Comparison of ENCODE assay signal across 30 cellular contexts in genomic region chr7:151138541-151138910, GRCh38. TPM values are rescaled to one million over a fixed set of nuclear protein-coding genes. Genes with fewer than 3 reads are reported as not detected.
DNase-seq lines count a peak whose midpoint lies in the region; ATAC-seq, FAIRE-seq and TF ChIP-seq lines count a peak whose summit lies in the region.
"Had no signal": no experiment of that assay in that cellular context is flagged by ENCODE, and none has a peak within 500 bp of the region (broad histone marks: within the 10 kb centered on the region; RNA-seq: fewer than 3 reads in every experiment).

No MANE protein-coding gene starts in this region.

- H3K9me3 ChIP-seq in right lobe of liver (no peaks in the 10 kb centered on the region), HepG2 (ENCODE audit: low read length) (no peaks in the 10 kb centered on the region), MM.1S (replicated peaks; ENCODE audit: insufficient read depth, low read length) (no peaks in the 10 kb centered on the region)
- H3K9me3 ChIP-seq: Peyer's patch had no signal

- H3K4me3 ChIP-seq in right lobe of liver, result no peak overlapping the region
- no peak overlapping the region for H3K4me3 ChIP-seq in HepG2 (replicated peaks in 1 of 3; ENCODE audit: insufficient read depth in 1 of 3, low read depth in 2 of 3, low read length in 3 of 3)
- no peak overlapping the region for H3K4me3 ChIP-seq in mesendoderm (ENCODE audit: low read length)
- no peak overlapping the region for H3K4me3 ChIP-seq in MM.1S (ENCODE audit: low read length)
- H3K4me3 ChIP-seq: GM12878, hepatocyte, Peyer's patch, SK-N-MC had no signal

- peak overlapping the region in 3 of 5 experiments; percentile 3 to 86 (median 15) for H3K27ac Mint-ChIP-seq in brain
- H3K27ac Mint-ChIP-seq: activated CD4-positive, alpha-beta memory T cell treated with anti-CD3 and anti-CD28 coated beads, Interleukin-2, amount 10 ng/mL, durations not matched to agents 7 days and 5 days; activated naive CD8-positive, alpha-beta T cell treated with anti-CD3 and anti-CD28 coated beads, Interleukin-2, amount 10 ng/mL, durations not matched to agents 7 days and 5 days; CD4-positive, CD25-positive, alpha-beta regulatory T cell had no signal

- no peak overlapping the region for H3K23ac ChIP-seq in mesendoderm (ENCODE audit: low read length)

- peaks cover 0 to 29% (median 7%) of the 10 kb centered on the region in 4 donors for H3K36me3 ChIP-seq in right lobe of liver
- peaks cover 22 to 60% of the 10 kb centered on the region in 2 experiments for H3K36me3 ChIP-seq in HepG2 (replicated peaks in 1 of 2; ENCODE audit: control insufficient read depth in 1 of 2, insufficient read depth in 2 of 2, low read length in 2 of 2)
- H3K36me3 ChIP-seq in mesendoderm (ENCODE audit: control insufficient read depth, insufficient read depth, low read length), result peaks cover 1% of the 10 kb centered on the region
- H3K36me3 ChIP-seq in MM.1S (replicated peaks; ENCODE audit: insufficient read depth, low read length), result no peaks in the 10 kb centered on the region

- no peaks in the 10 kb centered on the region for H4K20me1 ChIP-seq in HepG2 (ENCODE audit: insufficient read depth, low read length)
- H4K20me1 ChIP-seq in MM.1S (ENCODE audit: insufficient read depth, low read length), result no peaks in the 10 kb centered on the region

- no peak overlapping the region for H3K9ac ChIP-seq in HepG2 (ENCODE audit: insufficient read depth, low read depth, low read length)
- H3K9ac ChIP-seq in mesendoderm (ENCODE audit: low read length), result no peak overlapping the region
- no peak overlapping the region for H3K9ac ChIP-seq in MM.1S (ENCODE audit: low read length)

- H2BK120ac ChIP-seq in mesendoderm (ENCODE audit: low read depth, low read length), result no peak overlapping the region

- no peaks in the 10 kb centered on the region for H3K4me1 ChIP-seq in right lobe of liver
- H3K4me1 ChIP-seq in HepG2 (ENCODE audit: insufficient read depth, low read length), result no peaks in the 10 kb centered on the region
- peaks cover 17% of the 10 kb centered on the region for H3K4me1 ChIP-seq in mesendoderm (ENCODE audit: control insufficient read depth, low read depth, low read length)
- H3K4me1 ChIP-seq in MM.1S (ENCODE audit: low read length), result no peaks in the 10 kb centered on the region
- H3K4me1 ChIP-seq: Peyer's patch had no signal

- TF ChIP-seq EP300 in HepG2 (IDR thresholded peaks at IDR 0.05; ENCODE audit: low read depth in 2 of 2, low read length in 2 of 2) (no peak), HepG2 (CRISPR knock-in tag; IDR thresholded peaks at IDR 0.05; ENCODE audit: borderline replicate concordance) (no peak)

- DNase-seq in right lobe of liver, result peak in 2 of 3 donors; percentile 36 to 39
- no peak for DNase-seq in HepG2 (ENCODE audit: low spot score)
- peak; percentile 61 for DNase-seq in mesendoderm
- DNase-seq in MM.1S, result no peak
- no peak for DNase-seq in caudate nucleus (lab: John Stamatoyannopoulos, UW)
- DNase-seq: activated CD4-positive, alpha-beta memory T cell treated with anti-CD3 and anti-CD28 coated beads, Interleukin-2, amount 10 ng/mL, durations not matched to agents 7 days and 5 days; activated CD4-positive, CD25-positive, alpha-beta regulatory T cell; activated naive CD8-positive, alpha-beta T cell treated with anti-CD3 and anti-CD28 coated beads, Interleukin-2, amount 10 ng/mL, durations not matched to agents 7 days and 5 days; CD4-positive, CD25-positive, alpha-beta regulatory T cell; foreskin fibroblast; IMR-90; kidney glomerular epithelial cell; NCI-H1417; NCI-H2107; NCI-H510A; NK-92 treated with Interleukin-12 subunit alpha and Interleukin-12 subunit beta, amount 100 ng/mL, for 24 hours; small intestine; stimulated activated naive CD4-positive, alpha-beta T cell; T-helper 9 cell had no signal

- WGBS in right lobe of liver (ENCODE audit: insufficient coverage, low coverage, low lambda C conversion rate, missing lambda C conversion rate), result 91% methylated on average over 5 of the region's 18 CpGs
- WGBS in HepG2 (ENCODE audit: low lambda C conversion rate), result 92% methylated on average over 8 of the region's 18 CpGs
- WGBS in mesendoderm (ENCODE audit: extremely low coverage, insufficient coverage, low lambda C conversion rate), result no CpG with 5 or more reads among the region's 18 CpGs

- H3K4me1 Mint-ChIP-seq in brain, result peaks cover 68% of the 10 kb centered on the region
- H3K4me1 Mint-ChIP-seq: activated CD4-positive, alpha-beta memory T cell treated with anti-CD3 and anti-CD28 coated beads, Interleukin-2, amount 10 ng/mL, durations not matched to agents 7 days and 5 days; activated naive CD8-positive, alpha-beta T cell treated with anti-CD3 and anti-CD28 coated beads, Interleukin-2, amount 10 ng/mL, durations not matched to agents 7 days and 5 days; CD4-positive, CD25-positive, alpha-beta regulatory T cell; naive thymus-derived CD8-positive, alpha-beta T cell had no signal

- no peak overlapping the region for H3K4me3 Mint-ChIP-seq in brain
- H3K4me3 Mint-ChIP-seq: activated CD4-positive, alpha-beta memory T cell treated with anti-CD3 and anti-CD28 coated beads, Interleukin-2, amount 10 ng/mL, durations not matched to agents 7 days and 5 days; activated naive CD8-positive, alpha-beta T cell treated with anti-CD3 and anti-CD28 coated beads, Interleukin-2, amount 10 ng/mL, durations not matched to agents 7 days and 5 days; naive thymus-derived CD8-positive, alpha-beta T cell had no signal

- POLR2A ChIA-PET in HepG2 (lab: Yijun Ruan, JAX), result no interaction called here

- peaks cover 57% of the 10 kb centered on the region for H3K36me3 Mint-ChIP-seq in brain
- H3K36me3 Mint-ChIP-seq: activated naive CD8-positive, alpha-beta T cell treated with anti-CD3 and anti-CD28 coated beads, Interleukin-2, amount 10 ng/mL, durations not matched to agents 7 days and 5 days had no signal

- H3K9me3 Mint-ChIP-seq in brain, result peaks cover 0 to 2% (median 0%) of the 10 kb centered on the region in 5 experiments
- H3K9me3 Mint-ChIP-seq: activated CD4-positive, alpha-beta memory T cell treated with anti-CD3 and anti-CD28 coated beads, Interleukin-2, amount 10 ng/mL, durations not matched to agents 7 days and 5 days; activated naive CD8-positive, alpha-beta T cell treated with anti-CD3 and anti-CD28 coated beads, Interleukin-2, amount 10 ng/mL, durations not matched to agents 7 days and 5 days; CD4-positive, CD25-positive, alpha-beta regulatory T cell; naive thymus-derived CD8-positive, alpha-beta T cell had no signal

- H3K56ac ChIP-seq in mesendoderm (ENCODE audit: low read length), result no peak overlapping the region

- H4K5ac ChIP-seq in mesendoderm (ENCODE audit: low read length), result no peak overlapping the region

- no peak overlapping the region for H3K18ac ChIP-seq in mesendoderm (ENCODE audit: low read length)

- no peak overlapping the region for H2AK5ac ChIP-seq in mesendoderm (ENCODE audit: low read length)

- BruUV-seq in HepG2 (replicated peaks; lab: Mats Ljungman, UMichigan), result no TSS peak

- H3F3A ChIP-seq in MM.1S (ENCODE audit: insufficient read depth, low read length), result no peaks in the 10 kb centered on the region

- ATAC-seq in right lobe of liver (no peak), HepG2 (no peak), GM21390 (IDR thresholded peaks at IDR 0.05; ENCODE audit: unreplicated experiment) (no peak), GM21737 (IDR thresholded peaks at IDR 0.05; ENCODE audit: unreplicated experiment) (no peak)
- ATAC-seq: GM12878; naive thymus-derived CD8-positive, alpha-beta T cell had no signal

- in situ Hi-C loops in HepG2 (cut with HindIII; ENCODE audit: extremely low pct_ligation_motif_present, low pct_unique_long_range_greater_than_20kb), result no loop called here

- no peak for TF ChIP-seq POLR2A in right lobe of liver (IDR thresholded peaks at IDR 0.05)
- TF ChIP-seq POLR2A in HepG2 (IDR thresholded peaks at IDR 0.05; ENCODE audit: insufficient read depth in 1 of 2, low read depth in 2 of 2, low read length in 2 of 2), result no peak

- H2BK15ac ChIP-seq in mesendoderm (replicated peaks; ENCODE audit: low read depth), result no peak overlapping the region

- no peak for TF ChIP-seq RAD21 in HepG2 (CRISPR knock-in tag; IDR thresholded peaks at IDR 0.05)

- H3K9me2 ChIP-seq in MM.1S (replicated peaks; ENCODE audit: insufficient read depth, low read length), result no peaks in the 10 kb centered on the region

- no peak for TF ChIP-seq CTCF in right lobe of liver (IDR thresholded peaks at IDR 0.05)
- TF ChIP-seq CTCF in HepG2 (CRISPR knock-in tag; IDR thresholded peaks at IDR 0.05), result no peak
- no peak for TF ChIP-seq CTCF in brain (conservative IDR thresholded peaks at IDR 0.05)
- no peak for TF ChIP-seq CTCF in MM.1S (IDR thresholded peaks at IDR 0.05; ENCODE audit: low read length)

- H3K79me1 ChIP-seq in mesendoderm (ENCODE audit: low read length), result no peaks in the 10 kb centered on the region

- no peak overlapping the region for H4K8ac ChIP-seq in mesendoderm (ENCODE audit: low read depth, low read length)

- CTCF ChIA-PET in HepG2 (lab: Yijun Ruan, JAX; ENCODE audit: low intra/inter-chr PET ratio, low total read pairs), result no interaction called here

- H3K4ac ChIP-seq in mesendoderm (ENCODE audit: low read depth, low read length), result no peak overlapping the region

- H3K4me2 ChIP-seq in HepG2 (ENCODE audit: low read depth, low read length) (no peak overlapping the region), mesendoderm (ENCODE audit: low read length) (no peak overlapping the region), MM.1S (ENCODE audit: low read depth, low read length) (no peak overlapping the region)
- H3K4me2 ChIP-seq: hepatocyte had no signal

- FAIRE-seq in HepG2 (lab: Jason Lieb, UNC), result no peak
- FAIRE-seq: GM12878, small intestine had no signal

- peaks cover 10% of the 10 kb centered on the region for H3K27me3 Mint-ChIP-seq in brain
- H3K27me3 Mint-ChIP-seq: activated CD4-positive, alpha-beta memory T cell treated with anti-CD3 and anti-CD28 coated beads, Interleukin-2, amount 10 ng/mL, durations not matched to agents 7 days and 5 days; activated naive CD8-positive, alpha-beta T cell treated with anti-CD3 and anti-CD28 coated beads, Interleukin-2, amount 10 ng/mL, durations not matched to agents 7 days and 5 days; CD4-positive, CD25-positive, alpha-beta regulatory T cell had no signal

- H2AFZ ChIP-seq in HepG2 (ENCODE audit: low read length) (no peak overlapping the region), MM.1S (ENCODE audit: low read length) (no peak overlapping the region)
- H2AFZ ChIP-seq: hepatocyte had no signal

- intact Hi-C loops in right lobe of liver (cut with DNase I) (no loop called here), HepG2 (cut with micrococcal nuclease; ENCODE audit: unreplicated experiment) (loop anchor here (10.0 kb wide), 1 partner anchor 166 kb away; no protein-coding TSS in a partner anchor)

- H2BK5ac ChIP-seq in mesendoderm (ENCODE audit: low read length), result no peak overlapping the region

- H3K79me2 ChIP-seq in HepG2 (ENCODE audit: insufficient read depth, low read length), result no peaks in the 10 kb centered on the region
- no peaks in the 10 kb centered on the region for H3K79me2 ChIP-seq in mesendoderm (ENCODE audit: control insufficient read depth, insufficient read depth, low read length)
- H3K79me2 ChIP-seq in MM.1S (ENCODE audit: low read length), result no peaks in the 10 kb centered on the region
- H3K79me2 ChIP-seq: hepatocyte had no signal

- H3K27me3 ChIP-seq in right lobe of liver, result no peaks in the 10 kb centered on the region
- H3K27me3 ChIP-seq in HepG2 (ENCODE audit: control insufficient read depth in 1 of 2, insufficient read depth in 2 of 2, low read length in 2 of 2), result no peaks in the 10 kb centered on the region
- no peaks in the 10 kb centered on the region for H3K27me3 ChIP-seq in mesendoderm (ENCODE audit: insufficient read depth, low read length, poor library complexity)
- H3K27me3 ChIP-seq in MM.1S (replicated peaks; ENCODE audit: insufficient read depth, low read length), result no peaks in the 10 kb centered on the region
- H3K27me3 ChIP-seq: hepatocyte, Peyer's patch had no signal

- no peak overlapping the region for H3K27ac ChIP-seq in right lobe of liver
- no peak overlapping the region for H3K27ac ChIP-seq in HepG2 (ENCODE audit: extremely low read length, insufficient read depth, low read length)
- H3K27ac ChIP-seq in mesendoderm (ENCODE audit: low read depth, low read length), result no peak overlapping the region
- H3K27ac ChIP-seq in MM.1S (ENCODE audit: low read length), result no peak overlapping the region
- no peak overlapping the region for H3K27ac ChIP-seq in caudate nucleus (ENCODE audit: low read depth, low read length)
- H3K27ac ChIP-seq: hepatocyte, Peyer's patch, SK-N-MC had no signal

RNA-seq across cellular contexts. Expression of gene GBX1, which starts 29.0 kb away (rescaled TPM):
- total RNA-seq in right lobe of liver (not detected), HepG2 (2016; rRNA removed; fragmentation: Illumina TruSeq; extraction: Trizol) (not detected in 2 replicates)
- not detected in 2 replicates for total RNA-seq in HepG2 (2016; cell fraction: cytosol; rRNA removed; fragmentation: Illumina TruSeq; extraction: Trizol; ENCODE audit: low read depth)
- not detected in 2 replicates for total RNA-seq in HepG2 (2016; cell fraction: insoluble cytoplasmic fraction; rRNA removed; fragmentation: Illumina TruSeq; extraction: Trizol)
- total RNA-seq in HepG2 (2016; cell fraction: membrane; rRNA removed; fragmentation: Illumina TruSeq; extraction: Trizol), result not detected in 2 replicates
- total RNA-seq in HepG2 (2016; cell fraction: nucleus; rRNA removed; fragmentation: Illumina TruSeq; extraction: Trizol), result not detected in 2 replicates
- polyA plus RNA-seq in HepG2 (2011; rRNA removed) (not detected in 2 replicates), brain (ENCODE audit: insufficient read depth, low read depth, low replicate concordance) (not detected)
- not detected in 2 replicates for polyA plus RNA-seq in HepG2 (2011; cell fraction: cytosol; rRNA removed)
- not detected in 2 replicates for polyA plus RNA-seq in HepG2 (2011; cell fraction: nucleus; rRNA removed)
- polyA plus RNA-seq in HepG2 (2012), result not detected in 2 replicates
- polyA plus RNA-seq in HepG2 (2016; cell fraction: cytosol; fragmentation: Illumina TruSeq; extraction: Trizol; ENCODE audit: low read depth), result not detected in 2 replicates
- not detected in 2 replicates for polyA plus RNA-seq in HepG2 (2016; cell fraction: insoluble cytoplasmic fraction; fragmentation: Illumina TruSeq; extraction: Trizol; ENCODE audit: low read depth)
- not detected in 2 replicates for polyA plus RNA-seq in HepG2 (2016; cell fraction: membrane; fragmentation: Illumina TruSeq; extraction: Trizol; ENCODE audit: low read depth)
- polyA plus RNA-seq in HepG2 (2016; cell fraction: nucleus; fragmentation: Illumina TruSeq; extraction: Trizol; ENCODE audit: insufficient read depth, low read depth), result not detected in 2 replicates
- not detected in 2 replicates for polyA minus RNA-seq in HepG2 (2011; rRNA and poly(A)+ RNA removed; ENCODE audit: low replicate concordance)
- not detected in 2 replicates for polyA minus RNA-seq in HepG2 (2011; cell fraction: cytosol; rRNA and poly(A)+ RNA removed)
- polyA minus RNA-seq in HepG2 (2011; cell fraction: nucleus; rRNA and poly(A)+ RNA removed), result not detected in 2 replicates
- not detected for polyA plus RNA-seq in mesendoderm (2013, experiment 1 of 2)
- polyA plus RNA-seq in mesendoderm (2013, experiment 2 of 2), result not detected
- total RNA-seq: activated CD4-positive, alpha-beta memory T cell treated with anti-CD3 and anti-CD28 coated beads, Interleukin-2, amount 10 ng/mL, durations not matched to agents 7 days and 5 days; activated naive CD8-positive, alpha-beta T cell treated with anti-CD3 and anti-CD28 coated beads, Interleukin-2, amount 10 ng/mL, durations not matched to agents 7 days and 5 days; CD4-positive, CD25-positive, alpha-beta regulatory T cell; dermis microvascular lymphatic vessel endothelial cell; epithelial cell of proximal tubule; GM12878; hepatocyte; IMR-90; M059J; naive thymus-derived CD8-positive, alpha-beta T cell; Peyer's patch had no signal
- polyA plus RNA-seq: CD4-positive, CD25-positive, alpha-beta regulatory T cell; GM12878; hepatocyte; IMR-90; naive thymus-derived CD8-positive, alpha-beta T cell; small intestine had no signal

RNA-seq across cellular contexts. Expression of gene ASB10, which starts 48.5 kb away (rescaled TPM):
- total RNA-seq in right lobe of liver (not detected), HepG2 (2016; rRNA removed; fragmentation: Illumina TruSeq; extraction: Trizol) (not detected in 2 replicates)
- total RNA-seq in HepG2 (2016; cell fraction: cytosol; rRNA removed; fragmentation: Illumina TruSeq; extraction: Trizol; ENCODE audit: low read depth), result not detected in 2 replicates
- not detected in 2 replicates for total RNA-seq in HepG2 (2016; cell fraction: insoluble cytoplasmic fraction; rRNA removed; fragmentation: Illumina TruSeq; extraction: Trizol)
- total RNA-seq in HepG2 (2016; cell fraction: membrane; rRNA removed; fragmentation: Illumina TruSeq; extraction: Trizol), result not detected in 2 replicates
- not detected in 2 replicates for total RNA-seq in HepG2 (2016; cell fraction: nucleus; rRNA removed; fragmentation: Illumina TruSeq; extraction: Trizol)
- polyA plus RNA-seq in HepG2 (2011; rRNA removed) (not detected in 2 replicates), brain (ENCODE audit: insufficient read depth, low read depth, low replicate concordance) (not detected)
- polyA plus RNA-seq in HepG2 (2011; cell fraction: cytosol; rRNA removed), result not detected in 2 replicates
- not detected in 2 replicates for polyA plus RNA-seq in HepG2 (2011; cell fraction: nucleus; rRNA removed)
- polyA plus RNA-seq in HepG2 (2012), result not detected in 2 replicates
- not detected in 2 replicates for polyA plus RNA-seq in HepG2 (2016; cell fraction: cytosol; fragmentation: Illumina TruSeq; extraction: Trizol; ENCODE audit: low read depth)
- polyA plus RNA-seq in HepG2 (2016; cell fraction: insoluble cytoplasmic fraction; fragmentation: Illumina TruSeq; extraction: Trizol; ENCODE audit: low read depth), result not detected in 2 replicates
- not detected in 2 replicates for polyA plus RNA-seq in HepG2 (2016; cell fraction: membrane; fragmentation: Illumina TruSeq; extraction: Trizol; ENCODE audit: low read depth)
- polyA plus RNA-seq in HepG2 (2016; cell fraction: nucleus; fragmentation: Illumina TruSeq; extraction: Trizol; ENCODE audit: insufficient read depth, low read depth), result not detected in 2 replicates
- polyA minus RNA-seq in HepG2 (2011; rRNA and poly(A)+ RNA removed; ENCODE audit: low replicate concordance), result not detected in 2 replicates
- not detected in 2 replicates for polyA minus RNA-seq in HepG2 (2011; cell fraction: cytosol; rRNA and poly(A)+ RNA removed)
- polyA minus RNA-seq in HepG2 (2011; cell fraction: nucleus; rRNA and poly(A)+ RNA removed), result not detected in 2 replicates
- polyA plus RNA-seq in mesendoderm (2013, experiment 1 of 2), result not detected
- not detected for polyA plus RNA-seq in mesendoderm (2013, experiment 2 of 2)
- total RNA-seq: activated CD4-positive, alpha-beta memory T cell treated with anti-CD3 and anti-CD28 coated beads, Interleukin-2, amount 10 ng/mL, durations not matched to agents 7 days and 5 days; activated naive CD8-positive, alpha-beta T cell treated with anti-CD3 and anti-CD28 coated beads, Interleukin-2, amount 10 ng/mL, durations not matched to agents 7 days and 5 days; CD4-positive, CD25-positive, alpha-beta regulatory T cell; dermis microvascular lymphatic vessel endothelial cell; epithelial cell of proximal tubule; GM12878; hepatocyte; IMR-90; M059J; naive thymus-derived CD8-positive, alpha-beta T cell; Peyer's patch had no signal
- polyA plus RNA-seq: CD4-positive, CD25-positive, alpha-beta regulatory T cell; GM12878; hepatocyte; IMR-90; naive thymus-derived CD8-positive, alpha-beta T cell; small intestine had no signal

RNA-seq across cellular contexts. Expression of gene AGAP3, which starts 52.3 kb away (rescaled TPM):
- total RNA-seq in right lobe of liver, result 10 to 100 TPM; 36.3 to 44.3 (median 39.5) TPM
- total RNA-seq in HepG2 (2016; rRNA removed; fragmentation: Illumina TruSeq; extraction: Trizol), result 24.9 and 31.3 TPM in 2 replicates
- 26.6 and 28.2 TPM in 2 replicates for total RNA-seq in HepG2 (2016; cell fraction: cytosol; rRNA removed; fragmentation: Illumina TruSeq; extraction: Trizol; ENCODE audit: low read depth)
- 24.2 and 30.5 TPM in 2 replicates for total RNA-seq in HepG2 (2016; cell fraction: insoluble cytoplasmic fraction; rRNA removed; fragmentation: Illumina TruSeq; extraction: Trizol)
- 34.8 and 39.9 TPM in 2 replicates for total RNA-seq in HepG2 (2016; cell fraction: membrane; rRNA removed; fragmentation: Illumina TruSeq; extraction: Trizol)
- total RNA-seq in HepG2 (2016; cell fraction: nucleus; rRNA removed; fragmentation: Illumina TruSeq; extraction: Trizol), result 26.5 and 31.8 TPM in 2 replicates
- polyA plus RNA-seq in HepG2 (2011; rRNA removed), result 61.4 and 62.0 TPM in 2 replicates
- polyA plus RNA-seq in HepG2 (2011; cell fraction: cytosol; rRNA removed), result 54.9 and 70.5 TPM in 2 replicates
- 255 and 313 TPM in 2 replicates for polyA plus RNA-seq in HepG2 (2011; cell fraction: nucleus; rRNA removed)
- 46.4 and 66.8 TPM in 2 replicates for polyA plus RNA-seq in HepG2 (2012)
- polyA plus RNA-seq in HepG2 (2016; cell fraction: cytosol; fragmentation: Illumina TruSeq; extraction: Trizol; ENCODE audit: low read depth), result 23.3 and 25.2 TPM in 2 replicates
- 36.6 and 44.9 TPM in 2 replicates for polyA plus RNA-seq in HepG2 (2016; cell fraction: insoluble cytoplasmic fraction; fragmentation: Illumina TruSeq; extraction: Trizol; ENCODE audit: low read depth)
- 48.3 and 57.9 TPM in 2 replicates for polyA plus RNA-seq in HepG2 (2016; cell fraction: membrane; fragmentation: Illumina TruSeq; extraction: Trizol; ENCODE audit: low read depth)
- polyA plus RNA-seq in HepG2 (2016; cell fraction: nucleus; fragmentation: Illumina TruSeq; extraction: Trizol; ENCODE audit: insufficient read depth, low read depth), result 94.3 and 94.4 TPM in 2 replicates
- 70.7 and 91.8 TPM in 2 replicates for polyA minus RNA-seq in HepG2 (2011; rRNA and poly(A)+ RNA removed; ENCODE audit: low replicate concordance)
- polyA minus RNA-seq in HepG2 (2011; cell fraction: cytosol; rRNA and poly(A)+ RNA removed), result 43.3 and 46.7 TPM in 2 replicates
- 71.4 and 81.1 TPM in 2 replicates for polyA minus RNA-seq in HepG2 (2011; cell fraction: nucleus; rRNA and poly(A)+ RNA removed)
- polyA plus RNA-seq in brain (ENCODE audit: insufficient read depth, low read depth, low replicate concordance), result 221 TPM
- 27.6 TPM for polyA plus RNA-seq in mesendoderm (2013, experiment 1 of 2)
- 26.4 TPM for polyA plus RNA-seq in mesendoderm (2013, experiment 2 of 2)

RNA-seq across cellular contexts. Expression of gene TMUB1, which starts 55.2 kb away (rescaled TPM):
- total RNA-seq in right lobe of liver (10 to 100 TPM; 27.7 to 63.1 (median 41.8) TPM), HepG2 (2016; rRNA removed; fragmentation: Illumina TruSeq; extraction: Trizol) (31.8 and 51.6 TPM in 2 replicates)
- 65.7 and 75.8 TPM in 2 replicates for total RNA-seq in HepG2 (2016; cell fraction: cytosol; rRNA removed; fragmentation: Illumina TruSeq; extraction: Trizol; ENCODE audit: low read depth)
- 32.2 and 52.0 TPM in 2 replicates for total RNA-seq in HepG2 (2016; cell fraction: insoluble cytoplasmic fraction; rRNA removed; fragmentation: Illumina TruSeq; extraction: Trizol)
- 89.1 and 106 TPM in 2 replicates for total RNA-seq in HepG2 (2016; cell fraction: membrane; rRNA removed; fragmentation: Illumina TruSeq; extraction: Trizol)
- total RNA-seq in HepG2 (2016; cell fraction: nucleus; rRNA removed; fragmentation: Illumina TruSeq; extraction: Trizol), result 25.0 and 26.7 TPM in 2 replicates
- polyA plus RNA-seq in HepG2 (2011; rRNA removed) (44.8 and 47.8 TPM in 2 replicates), brain (ENCODE audit: insufficient read depth, low read depth, low replicate concordance) (80.0 TPM)
- 27.8 and 54.6 TPM in 2 replicates for polyA plus RNA-seq in HepG2 (2011; cell fraction: cytosol; rRNA removed)
- 66.5 and 75.5 TPM in 2 replicates for polyA plus RNA-seq in HepG2 (2011; cell fraction: nucleus; rRNA removed)
- 33.8 and 40.3 TPM in 2 replicates for polyA plus RNA-seq in HepG2 (2012)
- polyA plus RNA-seq in HepG2 (2016; cell fraction: cytosol; fragmentation: Illumina TruSeq; extraction: Trizol; ENCODE audit: low read depth), result 123 and 138 TPM in 2 replicates
- polyA plus RNA-seq in HepG2 (2016; cell fraction: insoluble cytoplasmic fraction; fragmentation: Illumina TruSeq; extraction: Trizol; ENCODE audit: low read depth), result 51.6 and 55.5 TPM in 2 replicates
- polyA plus RNA-seq in HepG2 (2016; cell fraction: membrane; fragmentation: Illumina TruSeq; extraction: Trizol; ENCODE audit: low read depth), result 146 and 154 TPM in 2 replicates
- 85.5 and 89.1 TPM in 2 replicates for polyA plus RNA-seq in HepG2 (2016; cell fraction: nucleus; fragmentation: Illumina TruSeq; extraction: Trizol; ENCODE audit: insufficient read depth, low read depth)
- 5.6 and 25.8 TPM in 2 replicates for polyA minus RNA-seq in HepG2 (2011; rRNA and poly(A)+ RNA removed; ENCODE audit: low replicate concordance)
- 22.8 and 25.2 TPM in 2 replicates for polyA minus RNA-seq in HepG2 (2011; cell fraction: cytosol; rRNA and poly(A)+ RNA removed)
- polyA minus RNA-seq in HepG2 (2011; cell fraction: nucleus; rRNA and poly(A)+ RNA removed), result 5.6 and 6.3 TPM in 2 replicates
- 43.1 TPM for polyA plus RNA-seq in mesendoderm (2013, experiment 1 of 2)
- 42.0 TPM for polyA plus RNA-seq in mesendoderm (2013, experiment 2 of 2)

RNA-seq across cellular contexts. Expression of gene FASTK, which starts 57.9 kb away (rescaled TPM):
- 10 to 100 TPM; 33.4 to 48.8 (median 43.9) TPM for total RNA-seq in right lobe of liver
- total RNA-seq in HepG2 (2016; rRNA removed; fragmentation: Illumina TruSeq; extraction: Trizol), result 33.0 and 52.9 TPM in 2 replicates
- total RNA-seq in HepG2 (2016; cell fraction: cytosol; rRNA removed; fragmentation: Illumina TruSeq; extraction: Trizol; ENCODE audit: low read depth), result 29.1 and 30.5 TPM in 2 replicates
- total RNA-seq in HepG2 (2016; cell fraction: insoluble cytoplasmic fraction; rRNA removed; fragmentation: Illumina TruSeq; extraction: Trizol), result 32.4 and 60.3 TPM in 2 replicates
- 41.0 and 43.4 TPM in 2 replicates for total RNA-seq in HepG2 (2016; cell fraction: membrane; rRNA removed; fragmentation: Illumina TruSeq; extraction: Trizol)
- 51.3 and 66.2 TPM in 2 replicates for total RNA-seq in HepG2 (2016; cell fraction: nucleus; rRNA removed; fragmentation: Illumina TruSeq; extraction: Trizol)
- polyA plus RNA-seq in HepG2 (2011; rRNA removed), result 55.7 and 69.5 TPM in 2 replicates
- polyA plus RNA-seq in HepG2 (2011; cell fraction: cytosol; rRNA removed), result 26.4 and 50.0 TPM in 2 replicates
- 502 and 643 TPM in 2 replicates for polyA plus RNA-seq in HepG2 (2011; cell fraction: nucleus; rRNA removed)
- polyA plus RNA-seq in HepG2 (2012), result 25.5 and 34.3 TPM in 2 replicates
- polyA plus RNA-seq in HepG2 (2016; cell fraction: cytosol; fragmentation: Illumina TruSeq; extraction: Trizol; ENCODE audit: low read depth), result 23.6 and 24.6 TPM in 2 replicates
- 29.6 and 34.7 TPM in 2 replicates for polyA plus RNA-seq in HepG2 (2016; cell fraction: insoluble cytoplasmic fraction; fragmentation: Illumina TruSeq; extraction: Trizol; ENCODE audit: low read depth)
- 31.2 and 34.1 TPM in 2 replicates for polyA plus RNA-seq in HepG2 (2016; cell fraction: membrane; fragmentation: Illumina TruSeq; extraction: Trizol; ENCODE audit: low read depth)
- polyA plus RNA-seq in HepG2 (2016; cell fraction: nucleus; fragmentation: Illumina TruSeq; extraction: Trizol; ENCODE audit: insufficient read depth, low read depth), result 122 and 126 TPM in 2 replicates
- 72.5 and 75.7 TPM in 2 replicates for polyA minus RNA-seq in HepG2 (2011; rRNA and poly(A)+ RNA removed; ENCODE audit: low replicate concordance)
- polyA minus RNA-seq in HepG2 (2011; cell fraction: cytosol; rRNA and poly(A)+ RNA removed), result 14.0 and 16.2 TPM in 2 replicates
- polyA minus RNA-seq in HepG2 (2011; cell fraction: nucleus; rRNA and poly(A)+ RNA removed), result 80.8 and 95.9 TPM in 2 replicates
- 47.4 TPM for polyA plus RNA-seq in brain (ENCODE audit: insufficient read depth, low read depth, low replicate concordance)
- 29.3 TPM for polyA plus RNA-seq in mesendoderm (2013, experiment 1 of 2)
- 27.9 TPM for polyA plus RNA-seq in mesendoderm (2013, experiment 2 of 2)

Comparison
In these comparisons a context has a peak if more than half of its experiments do, and no peak if none do; other contexts are left out.
1. DNase-seq: peak in right lobe of liver (2 of 3) and mesendoderm (single experiment); none in HepG2 (single experiment), MM.1S (single experiment) and caudate nucleus (0 of 61).